21 cellular contexts compared by ENCODE assay signal in the genomic region with DNA sequence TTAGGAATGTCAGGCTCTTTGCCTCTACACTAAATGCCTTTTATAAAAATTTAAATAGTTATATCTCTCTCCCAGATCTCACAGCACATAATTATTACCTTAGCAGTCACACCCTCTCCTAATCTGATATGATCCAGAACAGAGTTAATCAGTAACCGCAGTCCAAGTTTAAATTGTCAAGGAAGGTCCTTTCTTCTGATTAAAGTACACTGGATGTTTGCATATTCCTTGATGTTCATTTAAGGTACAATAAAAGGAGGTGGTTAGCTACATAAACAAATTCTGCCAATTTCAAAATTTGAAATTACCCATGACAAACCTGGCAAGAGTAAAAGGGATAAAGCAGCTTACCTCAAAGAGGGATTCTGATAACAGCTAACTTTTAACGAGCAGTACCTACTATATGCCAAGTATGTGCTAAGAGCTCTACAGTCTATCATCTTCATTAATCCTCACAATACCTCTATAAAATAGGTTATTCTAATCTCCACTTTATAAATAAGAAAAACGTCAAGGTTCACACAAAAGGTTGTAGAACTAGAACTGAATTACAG. TPM values are rescaled to one million over a fixed set of nuclear protein-coding genes. Genes with fewer than 3 reads are reported as not detected.
DNase-seq lines count a peak whose midpoint lies in the region; ATAC-seq and TF ChIP-seq lines count a peak whose summit lies in the region.
"Had no signal": no experiment of that assay in that cellular context is flagged by ENCODE, and none has a peak within 500 bp of the region (broad histone marks: within the 10 kb centered on the region; RNA-seq: fewer than 3 reads in every experiment).

No MANE protein-coding gene starts in this region.

- no peak overlapping the region for H3K9ac ChIP-seq in SK-N-SH
- no peak overlapping the region for H3K9ac ChIP-seq in SU-DHL-6 (ENCODE audit: low read length)

- no peaks in the 10 kb centered on the region for H3K27me3 Mint-ChIP-seq in natural killer cell (ENCODE audit: low read depth in 2 of 2)
- H3K27me3 Mint-ChIP-seq: dendritic cell treated with granulocyte-macrophage colony-stimulating factor and Interleukin-4, amounts not matched to agents 40 ng/mL and 50 ng/mL, for 4 days; naive B cell; stimulated activated memory B cell treated with anti-CD40 and anti-IgM and Interleukin-4, amounts not matched to agents 10 μg/mL and 1 μg/mL and 100 μg/mL, for 72 hours had no signal

- WGBS in SK-N-SH (ENCODE audit: low lambda C conversion rate), result 58% methylated on average over 3 of the region's 3 CpGs
- WGBS in right lobe of liver (ENCODE audit: insufficient coverage, low coverage, low lambda C conversion rate, missing lambda C conversion rate), result 30% methylated on average over 3 of the region's 3 CpGs

- TF ChIP-seq POLR2A in right lobe of liver (IDR thresholded peaks at IDR 0.05), result no peak

- no peak overlapping the region for H3K27ac Mint-ChIP-seq in natural killer cell
- H3K27ac Mint-ChIP-seq: activated naive CD8-positive, alpha-beta T cell treated with anti-CD3 and anti-CD28 coated beads, Interleukin-2, amount 10 ng/mL, durations not matched to agents 7 days and 5 days; activated T-helper 17 cell treated with anti-CD3 and anti-CD28 coated beads, Interleukin-2, amount 50 U/mL, for 72 hours; dendritic cell treated with granulocyte-macrophage colony-stimulating factor and Interleukin-4, amounts not matched to agents 40 ng/mL and 50 ng/mL, for 4 days; naive B cell; stimulated activated memory B cell treated with anti-CD40 and anti-IgM and Interleukin-4, amounts not matched to agents 10 μg/mL and 1 μg/mL and 100 μg/mL, for 72 hours had no signal

- CTCF ChIA-PET in SK-N-SH (lab: Yijun Ruan, JAX), result interaction anchor here (1.3 kb wide), 1 partner anchor 11 kb away, joined by 3 read pairs; no protein-coding TSS in a partner anchor

- peaks cover 17% of the 10 kb centered on the region for H3F3A ChIP-seq in SK-N-SH (replicated peaks; ENCODE audit: insufficient read depth)
- H3F3A ChIP-seq in SU-DHL-6 (ENCODE audit: insufficient read depth), result peaks cover 2% of the 10 kb centered on the region

- H3K4me3 ChIP-seq in SK-N-SH (ENCODE audit: low read depth in 2 of 2, low read length in 1 of 2) (no peak overlapping the region), SU-DHL-6 (ENCODE audit: insufficient read depth, low read length, poor library complexity, severe bottlenecking) (no peak overlapping the region), right lobe of liver (peak overlapping the region in 2 of 3 donors; percentile 22 to 63)
- H3K4me3 ChIP-seq: gastrocnemius medialis, PC-9, SJSA1, thyroid gland had no signal

- no peaks in the 10 kb centered on the region for H3K9me3 Mint-ChIP-seq in natural killer cell
- H3K9me3 Mint-ChIP-seq: activated naive CD8-positive, alpha-beta T cell treated with anti-CD3 and anti-CD28 coated beads, Interleukin-2, amount 10 ng/mL, durations not matched to agents 7 days and 5 days; activated T-helper 17 cell treated with anti-CD3 and anti-CD28 coated beads, Interleukin-2, amount 50 U/mL, for 72 hours; dendritic cell treated with granulocyte-macrophage colony-stimulating factor and Interleukin-4, amounts not matched to agents 40 ng/mL and 50 ng/mL, for 4 days; stimulated activated memory B cell treated with anti-CD40 and anti-IgM and Interleukin-4, amounts not matched to agents 10 μg/mL and 1 μg/mL and 100 μg/mL, for 72 hours had no signal

- intact Hi-C loops in right lobe of liver (cut with DNase I), result no loop called here
- intact Hi-C loops in natural killer cell (cut with micrococcal nuclease), result no loop called here

- H3K79me2 ChIP-seq in SK-N-SH (ENCODE audit: insufficient read depth) (peaks cover 86% of the 10 kb centered on the region), SU-DHL-6 (ENCODE audit: insufficient read depth, low read length) (peaks cover 75% of the 10 kb centered on the region)

- H3K4me1 ChIP-seq in SK-N-SH (ENCODE audit: control insufficient read depth in 1 of 2, insufficient read depth in 2 of 2, low read depth in 1 of 2, low read length in 1 of 2) (peaks cover 16 to 26% of the 10 kb centered on the region in 2 experiments), right lobe of liver (peaks cover 0 to 61% (median 22%) of the 10 kb centered on the region in 4 donors)

- TF ChIP-seq RAD21 in SK-N-SH (IDR thresholded peaks at IDR 0.05; ENCODE audit: low read length), result no peak

- H4K20me1 ChIP-seq in SK-N-SH (ENCODE audit: insufficient read depth) (peaks cover 70% of the 10 kb centered on the region), SU-DHL-6 (ENCODE audit: low read depth, low read length) (peaks cover 26% of the 10 kb centered on the region; the same call in 1 of the 2 replicates)

- H2AFZ ChIP-seq in SK-N-SH (ENCODE audit: low read depth) (no peak overlapping the region), SU-DHL-6 (ENCODE audit: low read depth, low read length, severe bottlenecking) (no peak overlapping the region)
- H2AFZ ChIP-seq: PC-9 had no signal

- TF ChIP-seq EP300 in SK-N-SH (IDR thresholded peaks at IDR 0.05; ENCODE audit: borderline replicate concordance in 1 of 2, low read depth in 1 of 2, low read length in 1 of 2), result no peak

- H3K9me3 ChIP-seq in SK-N-SH (no peaks in the 10 kb centered on the region), SU-DHL-6 (ENCODE audit: insufficient read depth, low read length) (no peaks in the 10 kb centered on the region), right lobe of liver (no peaks in the 10 kb centered on the region)
- H3K9me3 ChIP-seq: gastrocnemius medialis, SJSA1, thyroid gland had no signal

- H3K4me2 ChIP-seq in SK-N-SH (peak overlapping the region; percentile 82), SU-DHL-6 (ENCODE audit: low read depth, low read length, poor library complexity, severe bottlenecking) (peak overlapping the region; percentile 90)
- H3K4me2 ChIP-seq: PC-9 had no signal

- H3K4me3 Mint-ChIP-seq in natural killer cell, result no peak overlapping the region
- H3K4me3 Mint-ChIP-seq: activated naive CD8-positive, alpha-beta T cell treated with anti-CD3 and anti-CD28 coated beads, Interleukin-2, amount 10 ng/mL, durations not matched to agents 7 days and 5 days; activated T-helper 17 cell treated with anti-CD3 and anti-CD28 coated beads, Interleukin-2, amount 50 U/mL, for 72 hours; dendritic cell treated with granulocyte-macrophage colony-stimulating factor and Interleukin-4, amounts not matched to agents 40 ng/mL and 50 ng/mL, for 4 days; stimulated activated memory B cell treated with anti-CD40 and anti-IgM and Interleukin-4, amounts not matched to agents 10 μg/mL and 1 μg/mL and 100 μg/mL, for 72 hours had no signal

- H3K27me3 ChIP-seq in SK-N-SH (ENCODE audit: insufficient read depth) (no peaks in the 10 kb centered on the region), SU-DHL-6 (ENCODE audit: low read length) (no peaks in the 10 kb centered on the region), right lobe of liver (no peaks in the 10 kb centered on the region)
- H3K27me3 ChIP-seq: brain microvascular endothelial cell, gastrocnemius medialis, SJSA1, thyroid gland had no signal

- DNase-seq in SK-N-SH, result no peak
- no peak for DNase-seq in right lobe of liver
- DNase-seq in natural killer cell, result no peak
- no peak for DNase-seq in UCSD-AML1 (lab: John Stamatoyannopoulos, UW; ENCODE audit: unreplicated experiment)
- DNase-seq in stimulated activated CD8-positive, alpha-beta memory T cell treated with anti-CD3 and anti-CD28 coated beads, Interleukin-4, amount 100 ng/mL, for 48 hours, result no peak
- no peak for DNase-seq in NCI-H446 (lab: John Stamatoyannopoulos, UW)
- DNase-seq: activated CD4-positive, CD25-positive, alpha-beta regulatory T cell treated with anti-CD3 and anti-CD28 coated beads, Interleukin-2, amount 50 U/mL, for 72 hours; activated naive CD8-positive, alpha-beta T cell treated with anti-CD3 and anti-CD28 coated beads, Interleukin-2, amount 10 ng/mL, durations not matched to agents 7 days and 5 days; brain microvascular endothelial cell; C1 segment of cervical spinal cord; gastrocnemius medialis; naive B cell; NCI-H187; PC-9; thyroid gland had no signal

- TF ChIP-seq CTCF in SK-N-SH (IDR thresholded peaks at IDR 0.05) (no peak), SU-DHL-6 (IDR thresholded peaks at IDR 0.05; ENCODE audit: insufficient read depth, low read length, poor library complexity, severe bottlenecking) (no peak), right lobe of liver (IDR thresholded peaks at IDR 0.05) (no peak), natural killer cell (IDR thresholded peaks at IDR 0.05) (no peak)

- H3K36me3 ChIP-seq in SK-N-SH (replicated peaks in 1 of 2; ENCODE audit: control insufficient read depth in 1 of 2, insufficient read depth in 2 of 2, low read length in 1 of 2), result no peaks in the 10 kb centered on the region
- H3K36me3 ChIP-seq in SU-DHL-6 (ENCODE audit: low read length), result no peaks in the 10 kb centered on the region
- H3K36me3 ChIP-seq in right lobe of liver, result no peaks in the 10 kb centered on the region
- H3K36me3 ChIP-seq: brain microvascular endothelial cell, gastrocnemius medialis, SJSA1, thyroid gland had no signal

- H3K36me3 Mint-ChIP-seq in natural killer cell, result no peaks in the 10 kb centered on the region
- H3K36me3 Mint-ChIP-seq: naive B cell; stimulated activated memory B cell treated with anti-CD40 and anti-IgM and Interleukin-4, amounts not matched to agents 10 μg/mL and 1 μg/mL and 100 μg/mL, for 72 hours had no signal

- ATAC-seq in SK-N-SH treated with all-trans-retinoic acid at 6 μM for 48 hours, result no peak
- ATAC-seq in right lobe of liver, result peak in 3 of 4 donors; percentile 7 to 33 (median 7)
- no peak for ATAC-seq in natural killer cell
- ATAC-seq: activated T-helper 17 cell treated with anti-CD3 and anti-CD28 coated beads, Interleukin-2, amount 50 U/mL, for 72 hours; gastrocnemius medialis; stimulated activated memory B cell treated with anti-CD40 and anti-IgM and Interleukin-4, amounts not matched to agents 10 μg/mL and 1 μg/mL and 100 μg/mL, for 72 hours had no signal

- no peaks in the 10 kb centered on the region for H3K9me2 ChIP-seq in SK-N-SH
- no peaks in the 10 kb centered on the region for H3K9me2 ChIP-seq in SU-DHL-6 (replicated peaks; ENCODE audit: insufficient read depth, low read length)

- peaks cover 44 to 59% of the 10 kb centered on the region in 2 donors for H3K4me1 Mint-ChIP-seq in natural killer cell
- H3K4me1 Mint-ChIP-seq: activated T-helper 17 cell treated with anti-CD3 and anti-CD28 coated beads, Interleukin-2, amount 50 U/mL, for 72 hours had no signal

- no peak overlapping the region for H3K27ac ChIP-seq in SK-N-SH (ENCODE audit: low read depth in 2 of 2, low read length in 1 of 2)
- H3K27ac ChIP-seq in SU-DHL-6 (ENCODE audit: low read depth, low read length), result no peak overlapping the region
- H3K27ac ChIP-seq in right lobe of liver, result peak overlapping the region in 2 of 3 donors; percentile 34 to 94
- H3K27ac ChIP-seq: brain microvascular endothelial cell, gastrocnemius medialis, PC-9, SJSA1, thyroid gland had no signal

- POLR2A ChIA-PET in SK-N-SH (lab: Yijun Ruan, JAX), result no interaction called here

TF ChIP-seq in SK-N-SH, 30 proteins besides CTCF, POLR2A, EP300 and RAD21 (continues in another document):
- no peak for TF ChIP-seq TCF12 (IDR thresholded peaks at IDR 0.05)

TF ChIP-seq in SK-N-SH treated with all-trans-retinoic acid at 6 μM for 48 hours, 23 proteins besides CTCF, POLR2A, EP300 and RAD21 (continues in another document):
- no peak for TF ChIP-seq GLIS3 (CRISPR knock-in tag; IDR thresholded peaks at IDR 0.05)

RNA-seq across cellular contexts. Expression of a gene that starts 4.3 kb away (rescaled TPM):
- 38.3 and 42.3 TPM in 2 replicates for polyA plus RNA-seq in SK-N-SH (2012; rRNA removed)
- 43.6 and 44.5 TPM in 2 replicates for polyA plus RNA-seq in SK-N-SH (2012; cell fraction: cytosol; rRNA removed)
- polyA plus RNA-seq in SK-N-SH (2012; cell fraction: nucleus; rRNA removed), result 15.9 and 22.9 TPM in 2 replicates
- total RNA-seq in right lobe of liver (10 to 100 TPM; 33.3 to 44.9 (median 36.6) TPM), natural killer cell (10 to 100 TPM; 13.7 to 17.9 (median 17.9) TPM)

Comparison
In these comparisons a context has a peak if more than half of its experiments do, and no peak if none do; other contexts are left out.
1. H3K27ac ChIP-seq: peak in right lobe of liver (2 of 3); none in SK-N-SH (0 of 2) and SU-DHL-6 (single experiment).
2. H3K4me3 ChIP-seq: peak in right lobe of liver (2 of 3); none in SK-N-SH (0 of 2) and SU-DHL-6 (single experiment).
3. ATAC-seq: peak in right lobe of liver (3 of 4); none in SK-N-SH treated with all-trans-retinoic acid at 6 μM for 48 hours (single experiment) and natural killer cell (0 of 3).